Comparison of ENCODE assay signal across 17 cellular contexts in genomic region chr1:196779093-196779492, GRCh38. TPM values are rescaled to one million over a fixed set of nuclear protein-coding genes. Genes with fewer than 3 reads are reported as not detected.
DNase-seq lines count a peak whose midpoint lies in the region; ATAC-seq and TF ChIP-seq lines count a peak whose summit lies in the region.
"Had no signal": no experiment of that assay in that cellular context is flagged by ENCODE, and none has a peak within 500 bp of the region (broad histone marks: within the 10 kb centered on the region; RNA-seq: fewer than 3 reads in every experiment).

No MANE protein-coding gene starts in this region.

- no peak for ATAC-seq in HG03196 (IDR thresholded peaks at IDR 0.05; ENCODE audit: unreplicated experiment)
- no peak for ATAC-seq in HG03520 (IDR thresholded peaks at IDR 0.05; ENCODE audit: unreplicated experiment)

- TF ChIP-seq CTCF in choroid plexus epithelial cell (conservative IDR thresholded peaks at IDR 0.05; ENCODE audit: low read depth, low read length), result no peak

- H3K27me3 ChIP-seq in MG63, result no peaks in the 10 kb centered on the region

- DNase-seq in NCI-H82 (lab: John Stamatoyannopoulos, UW) (peak; percentile 40), NCI-H82 treated with DMSO at 0.1 percent for 48 hours (lab: John Stamatoyannopoulos, UW; ENCODE audit: unreplicated experiment) (no peak), NCI-H69 (lab: John Stamatoyannopoulos, UW) (peak; percentile 10), choroid plexus epithelial cell (ENCODE audit: low read depth) (peak; percentile 6), MG63 (no peak), mesenteric fat pad (ENCODE audit: low spot score) (no peak)
- DNase-seq: IMR-90, NCI-H1048, NCI-H1694 treated with DMSO at 0.1 percent for 48 hours, NCI-H2171, NCI-H510A treated with DMSO at 0.1 percent for 48 hours had no signal

- H3K4me3 ChIP-seq in choroid plexus epithelial cell (ENCODE audit: low read depth, low read length) (no peak overlapping the region), MG63 (no peak overlapping the region)
- H3K4me3 ChIP-seq: A549, SK-N-MC had no signal

- no peaks in the 10 kb centered on the region for H3K9me3 ChIP-seq in MG63
- H3K9me3 ChIP-seq: A549 had no signal

- H3K36me3 ChIP-seq in MG63, result no peaks in the 10 kb centered on the region

RNA-seq across cellular contexts. Expression of gene CFHR3, which starts 4.5 kb away (rescaled TPM):
- total RNA-seq in MG63 (2014; rRNA removed; shearing (Covaris generic); ENCODE audit: low replicate concordance), result not detected in 2 replicates
- 0.39 TPM for total RNA-seq in mesenteric fat pad
- total RNA-seq: IMR-90; T-helper 1 cell treated with Interleukin-12 subunit alpha and Interleukin-12 subunit beta and Interleukin-4 antibody, amounts not matched to agents 30 ng/mL and 1 ng/mL, for 36 hours had no signal

RNA-seq across cellular contexts. Expression of gene CFHR1, which starts 40.4 kb away (rescaled TPM):
- total RNA-seq in MG63 (2014; rRNA removed; shearing (Covaris generic); ENCODE audit: low replicate concordance), result not detected in 2 replicates
- total RNA-seq in mesenteric fat pad, result 1.8 TPM
- total RNA-seq: HT-29; IMR-90; T-helper 1 cell treated with Interleukin-12 subunit alpha and Interleukin-12 subunit beta and Interleukin-4 antibody, amounts not matched to agents 30 ng/mL and 1 ng/mL, for 36 hours had no signal

Comparison
In these comparisons a context has a peak if more than half of its experiments do, and no peak if none do; other contexts are left out.
1. DNase-seq: peak in NCI-H82 (single experiment), NCI-H69 (single experiment) and choroid plexus epithelial cell (single experiment); none in NCI-H82 treated with DMSO at 0.1 percent for 48 hours (single experiment), MG63 (single experiment) and mesenteric fat pad (single experiment).